ENCODE assay signal across 9 cellular contexts in the genomic region with DNA sequence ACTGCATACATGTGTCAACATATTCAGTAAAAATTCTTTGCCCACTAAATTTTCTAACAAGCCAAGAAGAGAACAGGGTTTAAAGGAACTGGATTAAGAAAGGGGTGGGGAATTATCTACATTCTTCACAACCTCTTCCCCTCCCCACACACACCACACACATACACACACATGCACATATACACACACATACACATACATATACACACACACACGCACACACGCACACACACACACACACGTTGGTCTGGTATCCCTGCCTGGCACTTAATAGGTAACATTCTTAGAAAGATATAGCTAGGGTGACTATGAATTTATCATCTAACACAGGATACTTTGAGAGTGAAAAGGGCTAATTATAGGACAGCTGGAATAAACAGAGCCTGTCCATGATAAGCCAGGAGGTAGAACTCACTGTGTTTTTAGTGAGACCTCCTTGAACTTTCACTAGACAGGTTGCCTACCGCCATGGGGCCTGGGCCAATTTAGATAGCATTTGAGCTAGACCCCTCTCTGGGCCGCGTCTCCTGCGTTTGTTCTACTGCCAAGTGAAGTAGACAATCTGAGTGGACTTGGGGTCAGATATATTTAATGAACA. TPM values are rescaled to one million over a fixed set of nuclear protein-coding genes. Genes with fewer than 3 reads are reported as not detected.
DNase-seq lines count a peak whose midpoint lies in the region; ATAC-seq and TF ChIP-seq lines count a peak whose summit lies in the region.
"Had no signal": no experiment of that assay in that cellular context is flagged by ENCODE, and none has a peak within 500 bp of the region (broad histone marks: within the 10 kb centered on the region; RNA-seq: fewer than 3 reads in every experiment).

No MANE protein-coding gene starts in this region.

- peak overlapping the region in 9 of 11 experiments; percentile 78 to 91 (median 89); a peak in 10 of 22 replicates for H3K4me2 ChIP-seq in BLaER1 treated with 17β-estradiol and CSF1 and Interleukin-3, amounts not matched to agents 10 nM and 100 nM
- H3K4me2 ChIP-seq in neuronal stem cell (ENCODE audit: insufficient read depth, low read length, poor library complexity, severe bottlenecking): no peak overlapping the region

- H2AK5ac ChIP-seq in neuronal stem cell (ENCODE audit: low read depth, low read length): no peak overlapping the region

- no peaks in the 10 kb centered on the region for H3K27me3 Mint-ChIP-seq in HFFc6 (ENCODE audit: insufficient read depth)
- H3K27me3 Mint-ChIP-seq: activated CD8-positive, alpha-beta memory T cell treated with anti-CD3 and anti-CD28 coated beads, Interleukin-2, amount 10 ng/mL, durations not matched to agents 7 days and 5 days had no signal

- H3K4me1 Mint-ChIP-seq in HFFc6 (ENCODE audit: low read depth): peaks cover 16% of the 10 kb centered on the region

- H4K91ac ChIP-seq in neuronal stem cell (ENCODE audit: low read depth, low read length, poor library complexity): no peak overlapping the region

- no peaks in the 10 kb centered on the region for H3K36me3 Mint-ChIP-seq in HFFc6 (ENCODE audit: low read depth)

- no CpG with 5 or more reads among the region's 7 CpGs for WGBS in neuronal stem cell (ENCODE audit: extremely low coverage in 2 of 2, insufficient read length in 2 of 2, insufficient replicate concordance in 1 of 2), 2 donors

- no peak overlapping the region for H3K14ac ChIP-seq in neuronal stem cell (ENCODE audit: low read length)

- peaks cover 3 to 23% (median 8%) of the 10 kb centered on the region in 10 experiments; a peak in 12 of 20 replicates for H3K4me1 ChIP-seq in BLaER1 treated with 17β-estradiol and CSF1 and Interleukin-3, amounts not matched to agents 10 nM and 100 nM
- H3K4me1 ChIP-seq in HUES6 (ENCODE audit: control insufficient read depth, insufficient read depth, low read length): peaks cover 10% of the 10 kb centered on the region
- peaks cover 5 to 6% of the 10 kb centered on the region in 2 donors for H3K4me1 ChIP-seq in neuronal stem cell (ENCODE audit: control insufficient read depth in 2 of 2, insufficient read depth in 1 of 2, low read depth in 1 of 2, low read length in 2 of 2)

- H3K27ac ChIP-seq in BLaER1 treated with 17β-estradiol and CSF1 and Interleukin-3, amounts not matched to agents 10 nM and 100 nM: peak overlapping the region in 10 of 11 experiments; percentile 82 to 97 (median 90); a peak in 15 of 22 replicates
- H3K27ac ChIP-seq in HUES6 (ENCODE audit: low read depth, low read length): peak overlapping the region; percentile 68; the same call in 1 of the 2 replicates
- H3K27ac ChIP-seq in neuronal stem cell (replicated peaks; ENCODE audit: low read length): peak overlapping the region; percentile 87

- H3K36me3 ChIP-seq in BLaER1 treated with 17β-estradiol and CSF1 and Interleukin-3, amounts not matched to agents 10 nM and 100 nM: no peaks in the 10 kb centered on the region
- H3K36me3 ChIP-seq in HUES6 (ENCODE audit: control insufficient read depth, insufficient read depth, low read length) (no peaks in the 10 kb centered on the region), neuronal stem cell (replicated peaks in 1 of 2; ENCODE audit: control insufficient read depth in 2 of 2, insufficient read depth in 2 of 2, low read length in 2 of 2) (no peaks in the 10 kb centered on the region)

- H3K9me3 ChIP-seq in BLaER1 treated with 17β-estradiol and CSF1 and Interleukin-3, amounts not matched to agents 10 nM and 100 nM (replicated peaks in 1 of 11): no peaks in the 10 kb centered on the region; a peak in 1 of 22 replicates
- H3K9me3 ChIP-seq in HUES6 (ENCODE audit: control insufficient read depth, insufficient read depth, low read depth, low read length): no peaks in the 10 kb centered on the region
- H3K9me3 ChIP-seq in neuronal stem cell (replicated peaks in 1 of 2; ENCODE audit: control insufficient read depth in 2 of 2, insufficient read depth in 1 of 2, low read depth in 1 of 2, low read length in 2 of 2): no peaks in the 10 kb centered on the region

- no peak for TF ChIP-seq POLR2A in GM18505 (IDR thresholded peaks at IDR 0.05; ENCODE audit: borderline replicate concordance, extremely low read depth, insufficient read depth, insufficient read length)

- no peak overlapping the region for H2BK15ac ChIP-seq in neuronal stem cell (ENCODE audit: low read length)

- H3K27ac Mint-ChIP-seq in HFFc6: no peak overlapping the region
- H3K27ac Mint-ChIP-seq: activated CD8-positive, alpha-beta memory T cell treated with anti-CD3 and anti-CD28 coated beads, Interleukin-2, amount 10 ng/mL, durations not matched to agents 7 days and 5 days had no signal

- H2AFZ ChIP-seq in neuronal stem cell (ENCODE audit: low read length): peak overlapping the region; percentile 86

- H3K9ac ChIP-seq in BLaER1 treated with 17β-estradiol and CSF1 and Interleukin-3, amounts not matched to agents 10 nM and 100 nM: no peak overlapping the region
- no peak overlapping the region for H3K9ac ChIP-seq in HUES6 (ENCODE audit: low read length)
- H3K9ac ChIP-seq in neuronal stem cell (ENCODE audit: low read depth, low read length, poor library complexity): peak overlapping the region; percentile 44

- no peak overlapping the region for H2BK12ac ChIP-seq in neuronal stem cell (ENCODE audit: low read length)

- no peaks in the 10 kb centered on the region for H3K79me1 ChIP-seq in neuronal stem cell (ENCODE audit: low read depth, low read length)

- TF ChIP-seq CTCF in HFFc6 (IDR thresholded peaks at IDR 0.05): no peak

- no peak overlapping the region for H2BK5ac ChIP-seq in neuronal stem cell (ENCODE audit: low read length)

- no peak overlapping the region for H3K4me3 ChIP-seq in BLaER1 treated with 17β-estradiol and CSF1 and Interleukin-3, amounts not matched to agents 10 nM and 100 nM
- H3K4me3 ChIP-seq in HUES6 (ENCODE audit: low read depth, low read length) (peak overlapping the region; percentile 71), neuronal stem cell (ENCODE audit: low read length in 2 of 2) (peak overlapping the region in 1 of 2 donors; percentile 75)

- no peaks in the 10 kb centered on the region for H4K20me1 ChIP-seq in BLaER1 treated with 17β-estradiol and CSF1 and Interleukin-3, amounts not matched to agents 10 nM and 100 nM

- H3K9me3 Mint-ChIP-seq in HFFc6: no peaks in the 10 kb centered on the region

- H3K4me3 Mint-ChIP-seq in HFFc6: no peak overlapping the region
- H3K4me3 Mint-ChIP-seq: activated CD8-positive, alpha-beta memory T cell treated with anti-CD3 and anti-CD28 coated beads, Interleukin-2, amount 10 ng/mL, durations not matched to agents 7 days and 5 days had no signal

- H3K18ac ChIP-seq in neuronal stem cell (ENCODE audit: low read length): no peak overlapping the region

- DNase-seq in ecto neural progenitor cell (ENCODE audit: low spot score): peak; percentile 45
- DNase-seq in neuronal stem cell (ENCODE audit: low spot score): peak; percentile 3
- DNase-seq in GF-D8 (lab: John Stamatoyannopoulos, UW): no peak
- no peak for DNase-seq in OCI-M2 (lab: John Stamatoyannopoulos, UW; ENCODE audit: unreplicated experiment)
- DNase-seq in HFFc6: no peak
- DNase-seq: activated CD8-positive, alpha-beta memory T cell treated with anti-CD3 and anti-CD28 coated beads, Interleukin-2, amount 10 ng/mL, durations not matched to agents 7 days and 5 days had no signal

- peak overlapping the region; percentile 65 for H4K8ac ChIP-seq in neuronal stem cell (ENCODE audit: low read depth, low read length)

- no peak overlapping the region for H3K23ac ChIP-seq in neuronal stem cell (ENCODE audit: low read depth, low read length, poor library complexity)

- H3K27me3 ChIP-seq in BLaER1 treated with 17β-estradiol and CSF1 and Interleukin-3, amounts not matched to agents 10 nM and 100 nM: no peaks in the 10 kb centered on the region
- H3K27me3 ChIP-seq in HUES6 (ENCODE audit: control insufficient read depth, insufficient read depth, low read length) (no peaks in the 10 kb centered on the region), neuronal stem cell (ENCODE audit: control insufficient read depth in 3 of 3, insufficient read depth in 3 of 3, low read depth in 1 of 3, low read length in 3 of 3) (no peaks in the 10 kb centered on the region)

- no peak overlapping the region for H3K4ac ChIP-seq in neuronal stem cell (ENCODE audit: low read length)

- ATAC-seq in GM18505 (IDR thresholded peaks at IDR 0.05; ENCODE audit: unreplicated experiment): no peak

- no peak overlapping the region for H2BK120ac ChIP-seq in neuronal stem cell (ENCODE audit: low read depth, low read length)

RNA-seq across cellular contexts. Expression of a gene that starts 33.1 kb away (rescaled TPM):
- 25.4 TPM for polyA plus RNA-seq in neuronal stem cell (2013, experiment 1 of 2)
- polyA plus RNA-seq in neuronal stem cell (2013, experiment 2 of 2): 24.7 TPM
- total RNA-seq in HFFc6 (2021; fragmentation: NEBNext Ultra II Directional; extraction: Animal tissue kit (Norgen Biotek cat#: 25700)): 10 to 100 TPM; 16.5 to 19.3 (median 17.5) TPM

Comparison
In these comparisons a context has a peak if more than half of its experiments do, and no peak if none do; other contexts are left out.
1. DNase-seq: peak in ecto neural progenitor cell (single experiment) and neuronal stem cell (single experiment); none in GF-D8 (single experiment), OCI-M2 (single experiment) and HFFc6 (single experiment).
2. Peak in every context shown above with its lines, with median percentiles within 50 percentile points of each other: H3K27ac ChIP-seq.